In the genomic region with DNA sequence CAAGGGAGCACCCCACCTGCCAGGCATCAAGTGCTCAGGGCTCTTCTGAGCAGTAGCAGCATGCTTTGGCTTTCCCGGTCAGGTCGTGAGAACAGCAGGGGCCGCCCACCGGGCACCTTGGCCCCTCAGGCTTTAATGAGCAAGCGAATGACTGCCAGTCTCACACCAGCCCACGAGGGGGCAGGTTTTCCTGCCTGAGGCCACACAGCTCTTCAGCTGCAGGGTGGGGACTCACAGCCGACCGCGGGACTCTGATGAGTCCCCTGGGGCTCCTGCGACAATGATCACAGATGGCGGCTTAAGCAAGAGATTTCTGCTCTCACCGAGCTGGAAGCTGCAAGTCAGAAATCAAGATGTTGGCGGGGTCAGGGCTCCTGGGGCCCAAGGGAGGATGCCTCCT, we compare ENCODE assay signal across 9 cellular contexts. TPM values are rescaled to one million over a fixed set of nuclear protein-coding genes. Genes with fewer than 3 reads are reported as not detected.
DNase-seq lines count a peak whose midpoint lies in the region; ATAC-seq and TF ChIP-seq lines count a peak whose summit lies in the region.
"Had no signal": no experiment of that assay in that cellular context is flagged by ENCODE, and none has a peak within 500 bp of the region (broad histone marks: within the 10 kb centered on the region; RNA-seq: fewer than 3 reads in every experiment).

No MANE protein-coding gene starts in this region.

- H3K9me3 Mint-ChIP-seq in WTC11: no peaks in the 10 kb centered on the region

- TF ChIP-seq CTCF in LNCaP clone FGC (IDR thresholded peaks at IDR 0.05; ENCODE audit: control insufficient read depth, extremely low read depth, insufficient read depth): peak; percentile 43
- TF ChIP-seq CTCF in WTC11 (IDR thresholded peaks at IDR 0.05): peak; percentile 75

- H3K36me3 Mint-ChIP-seq in WTC11: no peaks in the 10 kb centered on the region
- H3K36me3 Mint-ChIP-seq: CD4-positive, CD25-positive, alpha-beta regulatory T cell had no signal

- no peak overlapping the region for H3K4me3 Mint-ChIP-seq in WTC11
- H3K4me3 Mint-ChIP-seq: CD4-positive, CD25-positive, alpha-beta regulatory T cell had no signal

- peaks cover 27% of the 10 kb centered on the region for H3K27me3 Mint-ChIP-seq in WTC11 (ENCODE audit: low read depth)

- no peak overlapping the region for H3K4me3 ChIP-seq in LNCaP clone FGC (ENCODE audit: low read depth, low read length)

- H3K4me1 Mint-ChIP-seq in WTC11: peaks cover 17% of the 10 kb centered on the region

- CTCF ChIA-PET in WTC11 (lab: Charles Lee): interaction anchor here (0.8 to 4.5 kb wide), 29 partner anchors 9 to 176 kb away, joined by 3 to 50 read pairs (median 5); a partner anchor contains a TSS

- peak; percentile 29 to 74 (median 62) for DNase-seq in NCI-H1417 (lab: John Stamatoyannopoulos, UW)
- DNase-seq in NCI-H1417 treated with DMSO at 0.1 percent for 48 hours (lab: John Stamatoyannopoulos, UW): no peak
- DNase-seq in LNCaP clone FGC (ENCODE audit: low read depth): no peak
- peak; percentile 85 for DNase-seq in WTC11 (ENCODE audit: low spot score)
- peak; percentile 40 to 66 for DNase-seq in lung microvascular endothelial cell (ENCODE audit: low read depth in 2 of 2)
- DNase-seq in pons (ENCODE audit: low spot score): no peak

- ATAC-seq in WTC11 (peak; percentile 88), HG03565 (IDR thresholded peaks at IDR 0.05; ENCODE audit: unreplicated experiment) (no peak), GM18867 (IDR thresholded peaks at IDR 0.05; ENCODE audit: unreplicated experiment) (no peak)

- H3K27ac Mint-ChIP-seq in WTC11: no peak overlapping the region
- H3K27ac Mint-ChIP-seq: CD4-positive, CD25-positive, alpha-beta regulatory T cell had no signal

- POLR2A ChIA-PET in WTC11 (lab: Charles Lee): interaction anchor here (2.1 kb wide), 1 partner anchor 14 kb away, joined by 4 read pairs; no protein-coding TSS in a partner anchor

TF ChIP-seq in WTC11, 78 proteins besides CTCF, POLR2A, EP300 and RAD21 (continues in another document):
- TF ChIP-seq ZNF121 (CRISPR knock-in tag; IDR thresholded peaks at IDR 0.05): no peak
- TF ChIP-seq ZNF671 (CRISPR knock-in tag; IDR thresholded peaks at IDR 0.05): no peak
- TF ChIP-seq, protein P1, sequence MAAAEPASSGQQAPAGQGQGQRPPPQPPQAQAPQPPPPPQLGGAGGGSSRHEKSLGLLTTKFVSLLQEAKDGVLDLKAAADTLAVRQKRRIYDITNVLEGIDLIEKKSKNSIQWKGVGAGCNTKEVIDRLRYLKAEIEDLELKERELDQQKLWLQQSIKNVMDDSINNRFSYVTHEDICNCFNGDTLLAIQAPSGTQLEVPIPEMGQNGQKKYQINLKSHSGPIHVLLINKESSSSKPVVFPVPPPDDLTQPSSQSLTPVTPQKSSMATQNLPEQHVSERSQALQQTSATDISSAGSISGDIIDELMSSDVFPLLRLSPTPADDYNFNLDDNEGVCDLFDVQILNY (CRISPR knock-in tag; IDR thresholded peaks at IDR 0.05): no peak
- TF ChIP-seq, protein P2, sequence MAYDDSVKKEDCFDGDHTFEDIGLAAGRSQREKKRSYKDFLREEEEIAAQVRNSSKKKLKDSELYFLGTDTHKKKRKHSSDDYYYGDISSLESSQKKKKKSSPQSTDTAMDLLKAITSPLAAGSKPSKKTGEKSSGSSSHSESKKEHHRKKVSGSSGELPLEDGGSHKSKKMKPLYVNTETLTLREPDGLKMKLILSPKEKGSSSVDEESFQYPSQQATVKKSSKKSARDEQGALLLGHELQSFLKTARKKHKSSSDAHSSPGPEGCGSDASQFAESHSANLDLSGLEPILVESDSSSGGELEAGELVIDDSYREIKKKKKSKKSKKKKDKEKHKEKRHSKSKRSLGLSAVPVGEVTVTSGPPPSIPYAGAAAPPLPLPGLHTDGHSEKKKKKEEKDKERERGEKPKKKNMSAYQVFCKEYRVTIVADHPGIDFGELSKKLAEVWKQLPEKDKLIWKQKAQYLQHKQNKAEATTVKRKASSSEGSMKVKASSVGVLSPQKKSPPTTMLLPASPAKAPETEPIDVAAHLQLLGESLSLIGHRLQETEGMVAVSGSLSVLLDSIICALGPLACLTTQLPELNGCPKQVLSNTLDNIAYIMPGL (CRISPR knock-in tag; IDR thresholded peaks at IDR 0.05): no peak
- TF ChIP-seq, protein P3, sequence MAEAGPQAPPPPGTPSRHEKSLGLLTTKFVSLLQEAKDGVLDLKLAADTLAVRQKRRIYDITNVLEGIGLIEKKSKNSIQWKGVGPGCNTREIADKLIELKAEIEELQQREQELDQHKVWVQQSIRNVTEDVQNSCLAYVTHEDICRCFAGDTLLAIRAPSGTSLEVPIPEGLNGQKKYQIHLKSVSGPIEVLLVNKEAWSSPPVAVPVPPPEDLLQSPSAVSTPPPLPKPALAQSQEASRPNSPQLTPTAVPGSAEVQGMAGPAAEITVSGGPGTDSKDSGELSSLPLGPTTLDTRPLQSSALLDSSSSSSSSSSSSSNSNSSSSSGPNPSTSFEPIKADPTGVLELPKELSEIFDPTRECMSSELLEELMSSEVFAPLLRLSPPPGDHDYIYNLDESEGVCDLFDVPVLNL (CRISPR knock-in tag; IDR thresholded peaks at IDR 0.05; ENCODE audit: borderline replicate concordance, low read depth): no peak
- TF ChIP-seq NFATC4 (CRISPR knock-in tag; IDR thresholded peaks at IDR 0.05): no peak
- TF ChIP-seq FOXK1 (CRISPR knock-in tag; IDR thresholded peaks at IDR 0.05): no peak
- TF ChIP-seq RELA (CRISPR knock-in tag; IDR thresholded peaks at IDR 0.05; ENCODE audit: borderline replicate concordance): no peak
- TF ChIP-seq, protein P4, sequence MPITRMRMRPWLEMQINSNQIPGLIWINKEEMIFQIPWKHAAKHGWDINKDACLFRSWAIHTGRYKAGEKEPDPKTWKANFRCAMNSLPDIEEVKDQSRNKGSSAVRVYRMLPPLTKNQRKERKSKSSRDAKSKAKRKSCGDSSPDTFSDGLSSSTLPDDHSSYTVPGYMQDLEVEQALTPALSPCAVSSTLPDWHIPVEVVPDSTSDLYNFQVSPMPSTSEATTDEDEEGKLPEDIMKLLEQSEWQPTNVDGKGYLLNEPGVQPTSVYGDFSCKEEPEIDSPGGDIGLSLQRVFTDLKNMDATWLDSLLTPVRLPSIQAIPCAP (CRISPR knock-in tag; IDR thresholded peaks at IDR 0.05): no peak
- TF ChIP-seq, protein P5, sequence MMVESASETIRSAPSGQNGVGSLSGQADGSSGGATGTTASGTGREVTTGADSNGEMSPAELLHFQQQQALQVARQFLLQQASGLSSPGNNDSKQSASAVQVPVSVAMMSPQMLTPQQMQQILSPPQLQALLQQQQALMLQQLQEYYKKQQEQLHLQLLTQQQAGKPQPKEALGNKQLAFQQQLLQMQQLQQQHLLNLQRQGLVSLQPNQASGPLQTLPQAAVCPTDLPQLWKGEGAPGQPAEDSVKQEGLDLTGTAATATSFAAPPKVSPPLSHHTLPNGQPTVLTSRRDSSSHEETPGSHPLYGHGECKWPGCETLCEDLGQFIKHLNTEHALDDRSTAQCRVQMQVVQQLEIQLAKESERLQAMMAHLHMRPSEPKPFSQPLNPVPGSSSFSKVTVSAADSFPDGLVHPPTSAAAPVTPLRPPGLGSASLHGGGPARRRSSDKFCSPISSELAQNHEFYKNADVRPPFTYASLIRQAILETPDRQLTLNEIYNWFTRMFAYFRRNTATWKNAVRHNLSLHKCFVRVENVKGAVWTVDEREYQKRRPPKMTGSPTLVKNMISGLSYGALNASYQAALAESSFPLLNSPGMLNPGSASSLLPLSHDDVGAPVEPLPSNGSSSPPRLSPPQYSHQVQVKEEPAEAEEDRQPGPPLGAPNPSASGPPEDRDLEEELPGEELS (CRISPR knock-in tag; IDR thresholded peaks at IDR 0.05): no peak
- TF ChIP-seq TCF7 (CRISPR knock-in tag; IDR thresholded peaks at IDR 0.05; ENCODE audit: low read depth): no peak
- 0 out of 2 replicates have a peak, but pooled peaks have one; percentile 20 for TF ChIP-seq ETV6 (CRISPR knock-in tag; IDR thresholded peaks at IDR 0.05)
- TF ChIP-seq TP53 (CRISPR knock-in tag; IDR thresholded peaks at IDR 0.05): no peak
- TF ChIP-seq, protein P6, sequence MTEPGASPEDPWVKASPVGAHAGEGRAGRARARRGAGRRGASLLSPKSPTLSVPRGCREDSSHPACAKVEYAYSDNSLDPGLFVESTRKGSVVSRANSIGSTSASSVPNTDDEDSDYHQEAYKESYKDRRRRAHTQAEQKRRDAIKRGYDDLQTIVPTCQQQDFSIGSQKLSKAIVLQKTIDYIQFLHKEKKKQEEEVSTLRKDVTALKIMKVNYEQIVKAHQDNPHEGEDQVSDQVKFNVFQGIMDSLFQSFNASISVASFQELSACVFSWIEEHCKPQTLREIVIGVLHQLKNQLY (CRISPR knock-in tag; IDR thresholded peaks at IDR 0.05): no peak
- TF ChIP-seq, protein P7, sequence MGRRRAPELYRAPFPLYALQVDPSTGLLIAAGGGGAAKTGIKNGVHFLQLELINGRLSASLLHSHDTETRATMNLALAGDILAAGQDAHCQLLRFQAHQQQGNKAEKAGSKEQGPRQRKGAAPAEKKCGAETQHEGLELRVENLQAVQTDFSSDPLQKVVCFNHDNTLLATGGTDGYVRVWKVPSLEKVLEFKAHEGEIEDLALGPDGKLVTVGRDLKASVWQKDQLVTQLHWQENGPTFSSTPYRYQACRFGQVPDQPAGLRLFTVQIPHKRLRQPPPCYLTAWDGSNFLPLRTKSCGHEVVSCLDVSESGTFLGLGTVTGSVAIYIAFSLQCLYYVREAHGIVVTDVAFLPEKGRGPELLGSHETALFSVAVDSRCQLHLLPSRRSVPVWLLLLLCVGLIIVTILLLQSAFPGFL (CRISPR knock-in tag; IDR thresholded peaks at IDR 0.05; ENCODE audit: borderline replicate concordance): no peak
- TF ChIP-seq ZNF317 (CRISPR knock-in tag; IDR thresholded peaks at IDR 0.05; ENCODE audit: borderline replicate concordance, low read depth): peak; percentile 75
- 0 out of 2 replicates have a peak, but pooled peaks have one; percentile 26 for TF ChIP-seq SP1 (CRISPR knock-in tag; conservative IDR thresholded peaks at IDR 0.05)

RNA-seq across cellular contexts. Expression of a gene that starts 14.3 kb away (rescaled TPM):
- 17.6 to 19.3 TPM (median 18.6 TPM) in 3 replicates for total RNA-seq in WTC11 (2021)
- total RNA-seq in lung microvascular endothelial cell: not detected in 2 replicates
- total RNA-seq: CD4-positive, CD25-positive, alpha-beta regulatory T cell had no signal

RNA-seq across cellular contexts. Expression of a gene that starts 43.0 kb away (rescaled TPM):
- 20.5 to 27.5 TPM (median 20.6 TPM) in 3 replicates for total RNA-seq in WTC11 (2021)
- total RNA-seq in lung microvascular endothelial cell: 9.2 and 12.1 TPM in 2 replicates

RNA-seq across cellular contexts. Expression of a gene that starts 57.0 kb away (rescaled TPM):
- total RNA-seq in WTC11 (2021) (3.2 to 5.9 TPM (median 3.3 TPM) in 3 replicates), lung microvascular endothelial cell (not detected in 2 replicates)
- total RNA-seq: CD4-positive, CD25-positive, alpha-beta regulatory T cell had no signal

Comparison
In these comparisons a context has a peak if more than half of its experiments do, and no peak if none do; other contexts are left out.
1. DNase-seq: peak in NCI-H1417 (3 of 3), WTC11 (single experiment) and lung microvascular endothelial cell (2 of 2); none in NCI-H1417 treated with DMSO at 0.1 percent for 48 hours (single experiment), LNCaP clone FGC (single experiment) and pons (single experiment).
2. RNA of a gene that starts 14.3 kb away (total RNA-seq): 17.6 to 19.3 TPM in WTC11; not detected in lung microvascular endothelial cell; every median in the first group is over 10 times any median in the second.